Comparison of ENCODE assay signal across 40 cellular contexts in the genomic region with DNA sequence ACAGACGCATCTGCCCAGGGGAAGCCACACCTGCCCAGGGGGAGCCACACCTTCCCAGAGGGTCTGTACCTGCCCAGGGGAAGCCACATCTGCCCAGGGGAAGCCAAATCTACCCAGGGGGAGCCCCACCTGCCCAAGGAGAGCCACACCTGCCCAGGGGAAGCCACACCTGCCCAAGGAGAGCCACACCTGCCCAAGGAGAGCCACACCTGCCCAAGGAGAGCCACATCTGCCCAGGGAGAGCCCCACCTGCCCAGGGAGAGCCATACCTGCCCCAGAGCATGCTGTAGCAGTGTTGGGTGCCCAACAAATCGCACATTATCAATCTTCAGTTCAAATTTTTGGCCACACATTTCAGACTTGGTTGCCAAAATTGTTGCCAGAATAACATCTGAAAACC. TPM values are rescaled to one million over a fixed set of nuclear protein-coding genes. Genes with fewer than 3 reads are reported as not detected.
"Had no signal": no experiment of that assay in that cellular context is flagged by ENCODE, and none has a peak within 500 bp of the region (broad histone marks: within the 10 kb centered on the region; RNA-seq: fewer than 3 reads in every experiment).

No MANE protein-coding gene starts in this region.

- H3K36me3 Mint-ChIP-seq: activated naive CD8-positive, alpha-beta T cell treated with anti-CD3 and anti-CD28 coated beads, Interleukin-2, amount 10 ng/mL, durations not matched to agents 7 days and 5 days had no signal

- H3K9me3 Mint-ChIP-seq: activated CD4-positive, alpha-beta memory T cell treated with anti-CD3 and anti-CD28 coated beads for 36 hours; activated CD4-positive, alpha-beta T cell treated with anti-CD3 and anti-CD28 coated beads, Interleukin-2, amount 10 ng/mL, durations not matched to agents 24 days and 14 days; activated naive CD4-positive, alpha-beta T cell treated with anti-CD3 and anti-CD28 coated beads, Interleukin-2, amount 10 ng/mL, durations not matched to agents 7 days and 5 days; activated naive CD4-positive, alpha-beta T cell treated with anti-CD3 and anti-CD28 coated beads, Interleukin-2, amount 50 U/mL, for 72 hours; activated naive CD8-positive, alpha-beta T cell treated with anti-CD3 and anti-CD28 coated beads, Interleukin-2, amount 10 ng/mL, durations not matched to agents 7 days and 5 days; activated T-helper 1 cell treated with anti-CD3 and anti-CD28 coated beads, Interleukin-12 subunit alpha, Interleukin-12 subunit beta, Interleukin-2, Interleukin-4 antibody, amounts not matched to agents 30 ng/mL and 10 ng/mL and 1 ng/mL, durations not matched to agents 14 hours and 24 hours and 36 hours; activated T-helper 2 cell treated with anti-CD3 and anti-CD28 coated beads, Interferon-gamma antibody, Interleukin-2, Interleukin-4, amounts not matched to agents 10 μg/mL and 5 μg/mL and 100 μg/mL, durations not matched to agents 14 hours and 24 hours and 36 hours; central memory CD8-positive, alpha-beta T cell; effector memory CD8-positive, alpha-beta T cell; T-cell; T-helper 1 cell treated with Interleukin-12 subunit alpha and Interleukin-12 subunit beta and Interleukin-4 antibody, amounts not matched to agents 30 μg/mL and 1 μg/mL, for 36 hours had no signal

- H3K4me3 ChIP-seq: esophagus squamous epithelium, gastroesophageal sphincter, heart right ventricle had no signal

- H3K27ac ChIP-seq: brain microvascular endothelial cell, esophagus squamous epithelium, gastroesophageal sphincter, heart right ventricle had no signal

- H3K9me3 ChIP-seq: esophagus squamous epithelium, gastroesophageal sphincter, heart right ventricle had no signal

- ATAC-seq: activated CD4-positive, alpha-beta T cell treated with anti-CD3 and anti-CD28 coated beads for 36 hours; activated CD8-positive, alpha-beta memory T cell treated with anti-CD3 and anti-CD28 coated beads, Interleukin-2, amount 10 ng/mL, durations not matched to agents 7 days and 5 days; activated CD8-positive, alpha-beta T cell treated with anti-CD3 and anti-CD28 coated beads, Interleukin-2, amount 10 ng/mL, durations not matched to agents 7 days and 5 days; activated naive CD4-positive, alpha-beta T cell treated with anti-CD3 and anti-CD28 coated beads, Interleukin-2, amount 50 U/mL, for 72 hours; effector memory CD8-positive, alpha-beta T cell; gastroesophageal sphincter had no signal

- H3K36me3 ChIP-seq: brain microvascular endothelial cell had no signal

- DNase-seq: activated CD4-positive, alpha-beta memory T cell treated with anti-CD3 and anti-CD28 coated beads for 36 hours; activated CD4-positive, alpha-beta T cell treated with anti-CD3 and anti-CD28 coated beads for 36 hours; activated CD4-positive, alpha-beta T cell treated with anti-CD3 and anti-CD28 coated beads, Interleukin-2, amount 10 ng/mL, durations not matched to agents 24 days and 14 days; activated CD4-positive, CD25-positive, alpha-beta regulatory T cell; activated CD4-positive, CD25-positive, alpha-beta regulatory T cell treated with anti-CD3 and anti-CD28 coated beads, Interleukin-2, amount 50 U/mL, for 72 hours; activated CD8-positive, alpha-beta memory T cell treated with anti-CD3 and anti-CD28 coated beads, Interleukin-2, amount 10 ng/mL, durations not matched to agents 7 days and 5 days; activated CD8-positive, alpha-beta memory T cell treated with anti-CD3 and anti-CD28 coated beads, Interleukin-2, amount 50 U/mL, for 4 hours; activated CD8-positive, alpha-beta T cell treated with anti-CD3 and anti-CD28 coated beads, Interleukin-2, amount 10 ng/mL, durations not matched to agents 7 days and 5 days; activated gamma-delta T cell; activated naive CD4-positive, alpha-beta T cell; activated naive CD4-positive, alpha-beta T cell treated with anti-CD3 and anti-CD28 coated beads, Interleukin-2, amount 10 ng/mL, durations not matched to agents 7 days and 5 days; activated naive CD8-positive, alpha-beta T cell treated with anti-CD3 and anti-CD28 coated beads, Interleukin-2, amount 10 ng/mL, durations not matched to agents 7 days and 5 days; activated T-cell treated with anti-CD3 and anti-CD28 coated beads, Interleukin-2, amount 50 U/mL, for 1 hour; activated T-cell treated with anti-CD3 and anti-CD28 coated beads, Interleukin-2, amount 50 U/mL, for 48 hours; brain microvascular endothelial cell; cortex of kidney; dermis blood vessel endothelial cell; effector CD4-positive, alpha-beta T cell; effector memory CD8-positive, alpha-beta T cell; esophagus squamous epithelium; foreskin melanocyte; heart right ventricle; T-cell; T1000 had no signal

- H3K27me3 ChIP-seq: brain microvascular endothelial cell, esophagus squamous epithelium, gastroesophageal sphincter, heart right ventricle had no signal

- FAIRE-seq: astrocyte, bronchial epithelial cell, colon had no signal

- H3K4me3 Mint-ChIP-seq: activated CD4-positive, alpha-beta memory T cell treated with anti-CD3 and anti-CD28 coated beads for 36 hours; activated CD4-positive, alpha-beta T cell treated with anti-CD3 and anti-CD28 coated beads for 36 hours; activated CD4-positive, alpha-beta T cell treated with anti-CD3 and anti-CD28 coated beads, Interleukin-2, amount 10 ng/mL, durations not matched to agents 24 days and 14 days; activated CD8-positive, alpha-beta memory T cell treated with anti-CD3 and anti-CD28 coated beads, Interleukin-2, amount 10 ng/mL, durations not matched to agents 7 days and 5 days; activated CD8-positive, alpha-beta T cell treated with anti-CD3 and anti-CD28 coated beads, Interleukin-2, amount 10 ng/mL, durations not matched to agents 7 days and 5 days; activated naive CD4-positive, alpha-beta T cell treated with anti-CD3 and anti-CD28 coated beads, Interleukin-2, amount 10 ng/mL, durations not matched to agents 7 days and 5 days; activated naive CD8-positive, alpha-beta T cell treated with anti-CD3 and anti-CD28 coated beads, Interleukin-2, amount 10 ng/mL, durations not matched to agents 7 days and 5 days; activated T-helper 1 cell treated with anti-CD3 and anti-CD28 coated beads, Interleukin-12 subunit alpha, Interleukin-12 subunit beta, Interleukin-2, Interleukin-4 antibody, amounts not matched to agents 30 ng/mL and 10 ng/mL and 1 ng/mL, durations not matched to agents 14 hours and 24 hours and 36 hours; central memory CD8-positive, alpha-beta T cell; effector memory CD8-positive, alpha-beta T cell; T-cell; T-helper 1 cell treated with Interleukin-12 subunit alpha and Interleukin-12 subunit beta and Interleukin-4 antibody, amounts not matched to agents 30 μg/mL and 1 μg/mL, for 36 hours had no signal

- H3K27ac Mint-ChIP-seq: activated CD4-positive, alpha-beta memory T cell treated with anti-CD3 and anti-CD28 coated beads for 36 hours; activated CD4-positive, alpha-beta T cell treated with anti-CD3 and anti-CD28 coated beads for 36 hours; activated CD4-positive, alpha-beta T cell treated with anti-CD3 and anti-CD28 coated beads, Interleukin-2, amount 10 ng/mL, durations not matched to agents 24 days and 14 days; activated CD8-positive, alpha-beta memory T cell treated with anti-CD3 and anti-CD28 coated beads, Interleukin-2, amount 10 ng/mL, durations not matched to agents 7 days and 5 days; activated CD8-positive, alpha-beta T cell treated with anti-CD3 and anti-CD28 coated beads, Interleukin-2, amount 10 ng/mL, durations not matched to agents 7 days and 5 days; activated naive CD4-positive, alpha-beta T cell treated with anti-CD3 and anti-CD28 coated beads, Interleukin-2, amount 10 ng/mL, durations not matched to agents 7 days and 5 days; activated naive CD4-positive, alpha-beta T cell treated with anti-CD3 and anti-CD28 coated beads, Interleukin-2, amount 50 U/mL, for 72 hours; activated naive CD8-positive, alpha-beta T cell treated with anti-CD3 and anti-CD28 coated beads, Interleukin-2, amount 10 ng/mL, durations not matched to agents 7 days and 5 days; activated T-helper 1 cell treated with anti-CD3 and anti-CD28 coated beads, Interleukin-12 subunit alpha, Interleukin-12 subunit beta, Interleukin-2, Interleukin-4 antibody, amounts not matched to agents 30 ng/mL and 10 ng/mL and 1 ng/mL, durations not matched to agents 14 hours and 24 hours and 36 hours; activated T-helper 2 cell treated with anti-CD3 and anti-CD28 coated beads, Interferon-gamma antibody, Interleukin-2, Interleukin-4, amounts not matched to agents 10 μg/mL and 5 μg/mL and 100 μg/mL, durations not matched to agents 14 hours and 24 hours and 36 hours; T-cell; T-helper 1 cell treated with Interleukin-12 subunit alpha and Interleukin-12 subunit beta and Interleukin-4 antibody, amounts not matched to agents 30 μg/mL and 1 μg/mL, for 36 hours had no signal

- H3K4me1 Mint-ChIP-seq: activated naive CD8-positive, alpha-beta T cell treated with anti-CD3 and anti-CD28 coated beads, Interleukin-2, amount 10 ng/mL, durations not matched to agents 7 days and 5 days had no signal

RNA-seq across cellular contexts. Expression of gene HBZ, which starts 33.6 kb away (rescaled TPM):
- total RNA-seq: activated CD4-positive, alpha-beta memory T cell treated with anti-CD3 and anti-CD28 coated beads for 36 hours; activated CD4-positive, alpha-beta T cell treated with anti-CD3 and anti-CD28 coated beads for 36 hours; activated CD4-positive, alpha-beta T cell treated with anti-CD3 and anti-CD28 coated beads, Interleukin-2, amount 10 ng/mL, durations not matched to agents 24 days and 14 days; activated CD8-positive, alpha-beta memory T cell treated with anti-CD3 and anti-CD28 coated beads for 36 hours; activated CD8-positive, alpha-beta memory T cell treated with anti-CD3 and anti-CD28 coated beads, Interleukin-2, amount 10 ng/mL, durations not matched to agents 7 days and 5 days; activated CD8-positive, alpha-beta T cell treated with anti-CD3 and anti-CD28 coated beads, Interleukin-2, amount 10 ng/mL, durations not matched to agents 7 days and 5 days; activated naive CD4-positive, alpha-beta T cell treated with anti-CD3 and anti-CD28 coated beads, Interleukin-2, amount 50 U/mL, for 72 hours; activated naive CD8-positive, alpha-beta T cell treated with anti-CD3 and anti-CD28 coated beads, Interleukin-2, amount 10 ng/mL, durations not matched to agents 7 days and 5 days; activated T-helper 1 cell treated with anti-CD3 and anti-CD28 coated beads, Interleukin-12 subunit alpha, Interleukin-12 subunit beta, Interleukin-2, Interleukin-4 antibody, amounts not matched to agents 30 ng/mL and 10 ng/mL and 1 ng/mL, durations not matched to agents 14 hours and 24 hours and 36 hours; activated T-helper 2 cell treated with anti-CD3 and anti-CD28 coated beads, Interferon-gamma antibody, Interleukin-2, Interleukin-4, amounts not matched to agents 10 μg/mL and 5 μg/mL and 100 μg/mL, durations not matched to agents 14 hours and 24 hours and 36 hours; astrocyte; bronchial epithelial cell; cardiac septum; cerebellum; dermis blood vessel endothelial cell; esophagus squamous epithelium; fibroblast of lung; fibroblast of villous mesenchyme; gastroesophageal sphincter; glomerular endothelial cell; heart right ventricle; T-helper 2 cell treated with Interferon-gamma antibody and Interleukin-4, amounts not matched to agents 100 ng/mL and 5 ng/mL, for 36 hours had no signal
- polyA plus RNA-seq: fibroblast of lung had no signal

RNA-seq across cellular contexts. Expression of gene RHBDF1, which starts 46.4 kb away (rescaled TPM):
- total RNA-seq: T-helper 2 cell treated with Interferon-gamma antibody and Interleukin-4, amounts not matched to agents 100 ng/mL and 5 ng/mL, for 36 hours had no signal

RNA-seq across cellular contexts. Expression of gene HBM, which starts 46.9 kb away (rescaled TPM):
- total RNA-seq: activated CD4-positive, alpha-beta memory T cell treated with anti-CD3 and anti-CD28 coated beads for 36 hours; activated CD4-positive, alpha-beta T cell treated with anti-CD3 and anti-CD28 coated beads for 36 hours; activated CD4-positive, alpha-beta T cell treated with anti-CD3 and anti-CD28 coated beads, Interleukin-2, amount 10 ng/mL, durations not matched to agents 24 days and 14 days; activated CD8-positive, alpha-beta memory T cell treated with anti-CD3 and anti-CD28 coated beads for 36 hours; activated CD8-positive, alpha-beta memory T cell treated with anti-CD3 and anti-CD28 coated beads, Interleukin-2, amount 10 ng/mL, durations not matched to agents 7 days and 5 days; activated CD8-positive, alpha-beta T cell treated with anti-CD3 and anti-CD28 coated beads, Interleukin-2, amount 10 ng/mL, durations not matched to agents 7 days and 5 days; activated naive CD4-positive, alpha-beta T cell treated with anti-CD3 and anti-CD28 coated beads, Interleukin-2, amount 50 U/mL, for 72 hours; activated naive CD8-positive, alpha-beta T cell treated with anti-CD3 and anti-CD28 coated beads, Interleukin-2, amount 10 ng/mL, durations not matched to agents 7 days and 5 days; activated T-helper 1 cell treated with anti-CD3 and anti-CD28 coated beads, Interleukin-12 subunit alpha, Interleukin-12 subunit beta, Interleukin-2, Interleukin-4 antibody, amounts not matched to agents 30 ng/mL and 10 ng/mL and 1 ng/mL, durations not matched to agents 14 hours and 24 hours and 36 hours; activated T-helper 2 cell treated with anti-CD3 and anti-CD28 coated beads, Interferon-gamma antibody, Interleukin-2, Interleukin-4, amounts not matched to agents 10 μg/mL and 5 μg/mL and 100 μg/mL, durations not matched to agents 14 hours and 24 hours and 36 hours; astrocyte; bronchial epithelial cell; dermis blood vessel endothelial cell; esophagus squamous epithelium; fibroblast of lung; fibroblast of villous mesenchyme; glomerular endothelial cell; T-cell; T-helper 2 cell treated with Interferon-gamma antibody and Interleukin-4, amounts not matched to agents 100 ng/mL and 5 ng/mL, for 36 hours had no signal
- polyA plus RNA-seq: fibroblast of lung, heart right ventricle had no signal
